Comparison of ENCODE assay signal across 8 cellular contexts in the genomic region with DNA sequence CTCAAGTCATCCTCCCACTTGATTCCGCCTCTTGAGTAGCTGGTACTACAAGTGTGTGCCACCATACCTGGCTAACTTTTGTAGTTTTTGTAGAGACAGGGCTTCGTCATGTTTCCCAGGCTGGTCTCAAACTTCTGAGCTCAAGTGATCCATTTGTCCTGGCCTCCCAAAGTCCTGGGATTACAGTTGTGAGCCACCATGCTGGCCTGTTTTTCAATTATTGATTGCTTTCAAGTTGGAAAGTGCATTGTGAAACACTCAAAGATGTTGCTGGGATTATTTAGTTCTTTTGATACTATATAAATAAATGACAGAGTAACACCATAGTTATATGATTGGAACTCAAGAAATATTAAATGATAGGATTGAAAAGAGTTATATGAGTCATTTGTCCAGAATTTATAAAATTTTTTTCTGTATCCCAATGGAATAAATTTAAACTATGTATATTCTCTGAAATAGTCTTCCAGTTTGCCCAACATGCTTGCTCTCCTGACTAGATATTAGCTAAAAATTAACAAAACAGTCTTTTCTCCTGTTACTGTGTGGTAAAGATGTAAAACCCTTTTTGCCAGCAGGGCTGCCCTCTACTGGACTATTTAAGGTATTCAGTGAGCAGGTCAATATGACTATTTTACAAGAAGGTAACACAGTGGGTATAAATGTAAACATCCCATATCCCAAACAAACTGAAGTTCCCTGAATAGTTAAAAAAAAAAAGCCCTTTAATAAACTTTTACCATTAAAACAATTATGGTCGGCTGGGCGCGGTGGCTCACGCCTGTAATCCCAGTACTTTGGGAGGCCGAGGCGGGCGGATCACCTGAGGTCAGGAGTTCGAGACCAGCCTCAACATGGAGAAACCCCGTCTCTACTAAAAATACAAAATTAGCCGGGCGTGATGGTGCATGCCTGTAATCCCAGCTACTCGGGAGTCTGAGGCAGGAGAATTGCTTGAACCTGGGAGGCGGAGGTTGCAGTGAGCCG. TPM values are rescaled to one million over a fixed set of nuclear protein-coding genes. Genes with fewer than 3 reads are reported as not detected.
DNase-seq lines count a peak whose midpoint lies in the region; ATAC-seq and TF ChIP-seq lines count a peak whose summit lies in the region.

No MANE protein-coding gene starts in this region.

- no peaks in the 10 kb centered on the region for H3K9me3 Mint-ChIP-seq in activated T-cell treated with anti-CD3 and anti-CD28 coated beads, Interleukin-2, amount 50 U/mL, for 4 hours
- H3K9me3 Mint-ChIP-seq in mesothelial cell of epicardium = no peaks in the 10 kb centered on the region

- peaks cover 31% of the 10 kb centered on the region for H3K4me1 Mint-ChIP-seq in activated T-cell treated with anti-CD3 and anti-CD28 coated beads, Interleukin-2, amount 50 U/mL, for 4 hours (ENCODE audit: low read depth)
- peaks cover 30% of the 10 kb centered on the region for H3K4me1 Mint-ChIP-seq in mesothelial cell of epicardium

- no peaks in the 10 kb centered on the region for H3K27me3 Mint-ChIP-seq in activated T-cell treated with anti-CD3 and anti-CD28 coated beads, Interleukin-2, amount 50 U/mL, for 4 hours (ENCODE audit: low read depth)
- no peaks in the 10 kb centered on the region for H3K27me3 Mint-ChIP-seq in mesothelial cell of epicardium (ENCODE audit: low read depth)

- peak; percentile 63 to 74 for ATAC-seq in activated T-cell treated with anti-CD3 and anti-CD28 coated beads, Interleukin-2, amount 50 U/mL, for 4 hours
- ATAC-seq in GM21737 (IDR thresholded peaks at IDR 0.05; ENCODE audit: unreplicated experiment) = peak; percentile 87

- peaks cover 10% of the 10 kb centered on the region for H3K36me3 Mint-ChIP-seq in activated T-cell treated with anti-CD3 and anti-CD28 coated beads, Interleukin-2, amount 50 U/mL, for 4 hours (ENCODE audit: insufficient read depth)
- peaks cover 30% of the 10 kb centered on the region for H3K36me3 Mint-ChIP-seq in mesothelial cell of epicardium

- in situ Hi-C loops in KBM-7 (cut with MboI; ENCODE audit: low pct_unique_long_range_greater_than_20kb, low sequenced_read_pairs) = loop anchor here (25.0 kb wide), 1 partner anchor 216 kb away; no protein-coding TSS in a partner anchor

- no peak overlapping the region for H3K4me3 Mint-ChIP-seq in activated T-cell treated with anti-CD3 and anti-CD28 coated beads, Interleukin-2, amount 50 U/mL, for 4 hours
- H3K4me3 Mint-ChIP-seq in mesothelial cell of epicardium = no peak overlapping the region

- peak; percentile 54 for TF ChIP-seq CTCF in mesothelial cell of epicardium (IDR thresholded peaks at IDR 0.05; ENCODE audit: unreplicated experiment)

- peak; percentile 9 for DNase-seq in activated T-cell treated with anti-CD3 and anti-CD28 coated beads, Interleukin-2, amount 50 U/mL, for 4 hours
- no peak for DNase-seq in activated T-cell treated with anti-CD3 and anti-CD28 coated beads, Interleukin-2, amount 50 U/mL, for 1 hour
- DNase-seq in KBM-7 (peak; percentile 46), SK-N-DZ (ENCODE audit: low spot score) (peak; percentile 50), mesothelial cell of epicardium (ENCODE audit: low spot score in 2 of 2, unreplicated experiment in 2 of 2) (no peak), NCI-H187 treated with DMSO at 0.1 percent for 48 hours (lab: John Stamatoyannopoulos, UW) (no peak)
- DNase-seq in effector CD4-positive, alpha-beta T cell = peak; percentile 11

- H3K27ac Mint-ChIP-seq in mesothelial cell of epicardium = peak overlapping the region; percentile 50

RNA-seq across cellular contexts. Expression of a gene that starts 42.7 kb away (rescaled TPM):
- 10 to 100 TPM; 29.9 to 36.6 (median 33.7) TPM for total RNA-seq in activated T-cell treated with anti-CD3 and anti-CD28 coated beads, Interleukin-2, amount 50 U/mL, for 4 hours
- 49.5 and 52.5 TPM in 2 replicates for polyA plus RNA-seq in SK-N-DZ (2014; cell fraction: cytosol; rRNA removed)
- 28.1 and 29.8 TPM in 2 replicates for polyA plus RNA-seq in SK-N-DZ (2014; cell fraction: nucleus; rRNA removed)
- 74.5 to 84.3 TPM (median 81.6 TPM) in 3 replicates for total RNA-seq in mesothelial cell of epicardium

Comparison
In these comparisons a context has a peak if more than half of its experiments do, and no peak if none do; other contexts are left out.
1. DNase-seq: peak in activated T-cell treated with anti-CD3 and anti-CD28 coated beads, Interleukin-2, amount 50 U/mL, for 4 hours (single experiment), KBM-7 (single experiment), SK-N-DZ (single experiment) and effector CD4-positive, alpha-beta T cell (single experiment); none in activated T-cell treated with anti-CD3 and anti-CD28 coated beads, Interleukin-2, amount 50 U/mL, for 1 hour (single experiment), mesothelial cell of epicardium (0 of 2) and NCI-H187 treated with DMSO at 0.1 percent for 48 hours (single experiment).